8 cellular contexts compared by ENCODE assay signal in the genomic region with DNA sequence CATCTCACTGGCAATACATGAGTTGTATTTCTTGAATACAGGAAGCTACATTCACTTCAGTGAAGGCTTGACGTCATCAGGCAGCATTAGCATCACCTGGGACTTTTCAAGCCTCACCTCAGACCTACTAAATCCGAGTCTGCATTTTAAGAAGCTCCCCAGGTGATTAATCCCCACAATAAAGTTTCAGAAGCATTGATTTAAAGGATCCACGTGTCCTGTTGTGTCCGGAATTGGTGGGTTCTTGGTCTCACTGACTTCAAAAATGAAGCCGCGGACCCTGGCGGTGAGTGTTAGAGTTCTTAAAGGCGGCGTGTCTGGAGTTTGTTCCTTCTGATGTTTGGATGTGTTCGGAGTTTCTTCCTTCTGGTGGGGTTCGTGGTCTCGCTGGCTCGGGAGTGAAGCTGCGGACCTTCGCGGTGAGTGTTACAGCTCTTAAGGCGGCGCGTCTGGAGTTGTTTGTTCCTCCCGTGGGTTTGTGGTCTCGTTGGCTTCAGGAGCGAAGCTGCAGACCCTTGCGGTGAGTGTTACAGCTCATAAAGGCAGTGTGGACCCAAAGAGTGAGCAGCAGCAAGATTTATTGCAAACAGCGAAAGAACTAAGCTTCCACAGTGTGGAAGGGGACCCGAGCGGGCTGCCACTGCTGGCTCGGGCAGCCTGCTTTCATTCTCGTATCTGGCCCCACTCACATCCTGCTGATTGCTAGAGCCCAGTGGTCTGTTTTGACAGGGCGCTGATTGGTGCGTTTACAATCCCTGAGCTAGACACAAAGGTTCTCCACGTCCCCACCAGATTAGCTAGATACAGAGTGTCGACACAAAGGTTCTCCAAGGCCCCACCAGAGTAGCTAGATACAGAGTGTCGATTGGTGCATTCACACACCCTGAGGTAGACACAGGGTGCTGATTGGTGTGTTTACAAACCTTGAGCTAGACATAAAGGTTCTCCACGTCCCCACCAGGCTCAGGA.
DNase-seq lines count a peak whose midpoint lies in the region; ATAC-seq and TF ChIP-seq lines count a peak whose summit lies in the region.
"Not testable (repeated sequence)": the region's sequence is repeated elsewhere in the genome, so short reads cannot be mapped to it uniquely, and the experiment has no call there.

No MANE protein-coding gene starts in this region.

- H3K4me1 Mint-ChIP-seq in CD4-positive, alpha-beta T cell (ENCODE audit: low read depth) = peaks cover 13% of the 10 kb centered on the region

- WGBS in mesenchymal stem cell = 86% methylated on average over 34 of the region's 34 CpGs

- not testable (repeated sequence) for H3K18ac ChIP-seq in mesenchymal stem cell (ENCODE audit: low read depth in 1 of 2, low read length in 2 of 2)

- not testable (repeated sequence) for H3K14ac ChIP-seq in mesenchymal stem cell (ENCODE audit: low read length in 2 of 2)

- not testable (repeated sequence) for H2AFZ ChIP-seq in mesenchymal stem cell (ENCODE audit: low read depth, low read length)

- H3K23ac ChIP-seq in mesenchymal stem cell (ENCODE audit: low read length in 2 of 2) = not testable (repeated sequence)

- DNase-seq in CD4-positive, alpha-beta T cell = peak; percentile 27 to 75 (median 44)
- DNase-seq in GM19238 (ENCODE audit: insufficient read length, low spot score) = peak; percentile 16
- peak; percentile 60 for DNase-seq in activated CD4-positive, alpha-beta T cell treated with anti-CD3 and anti-CD28 coated beads for 48 hours
- DNase-seq in activated naive CD4-positive, alpha-beta T cell treated with anti-CD3 and anti-CD28 coated beads, Interleukin-2, amount 50 U/mL, for 16 hours = peak; percentile 42
- not testable (repeated sequence) for DNase-seq in mesenchymal stem cell
- DNase-seq in stimulated activated CD8-positive, alpha-beta memory T cell treated with anti-CD3 and anti-CD28 coated beads, Interleukin-12 subunit alpha, Interleukin-12 subunit beta, amount 100 ng/mL, for 1 hour (ENCODE audit: low read depth) = peak; percentile 34

- POLR2A ChIA-PET in CD4-positive, alpha-beta T cell (lab: Charles Lee) = interaction anchor here (0.7 to 2.0 kb wide), 18 partner anchors 9 to 328 kb away, joined by 3 to 19 read pairs (median 4); partner anchors contain the start of genes ANKH and OTULIN

- not testable (repeated sequence) for H3K27me3 ChIP-seq in CD4-positive, alpha-beta T cell (ENCODE audit: control insufficient read depth, insufficient read depth, low read length); mesenchymal stem cell (ENCODE audit: control insufficient read depth in 1 of 2, insufficient read depth in 1 of 2, low read length in 2 of 2)

- not testable (repeated sequence) for TF ChIP-seq CTCF in CD4-positive, alpha-beta T cell (IDR thresholded peaks at IDR 0.05)

- H3K4me3 Mint-ChIP-seq in CD4-positive, alpha-beta T cell = peak overlapping the region; percentile 97

- not testable (repeated sequence) for H3K4me2 ChIP-seq in mesenchymal stem cell (ENCODE audit: low read length, poor library complexity, severe bottlenecking)

- intact Hi-C loops in CD4-positive, alpha-beta T cell (cut with DNase I, micrococcal nuclease) = loop anchor here (1.0 to 5.0 kb wide), 3 partner anchors 10 to 851 kb away; partner anchors contain the start of gene TRIO (in 1 of the 2)

- ATAC-seq in CD4-positive, alpha-beta T cell (ENCODE audit: poor library complexity) = peak; percentile 99
- ATAC-seq in HG02759 (IDR thresholded peaks at IDR 0.05; ENCODE audit: unreplicated experiment) (peak; percentile 87), HG03520 (IDR thresholded peaks at IDR 0.05; ENCODE audit: unreplicated experiment) (peak; percentile 48)

- H2AK5ac ChIP-seq in mesenchymal stem cell (ENCODE audit: low read length, severe bottlenecking) = not testable (repeated sequence)

- peak overlapping the region; percentile 95 for H3K27ac Mint-ChIP-seq in CD4-positive, alpha-beta T cell

- peak overlapping the region; percentile 51 for H3K9ac ChIP-seq in mesenchymal stem cell (ENCODE audit: low read length)

- not testable (repeated sequence) for H2BK5ac ChIP-seq in mesenchymal stem cell (ENCODE audit: low read depth, low read length, poor library complexity, severe bottlenecking)

- H2BK12ac ChIP-seq in mesenchymal stem cell (ENCODE audit: low read length in 2 of 2) = not testable (repeated sequence)

- not testable (repeated sequence) for H3K36me3 ChIP-seq in mesenchymal stem cell (ENCODE audit: control insufficient read depth in 1 of 2, insufficient read depth in 2 of 2, low read depth in 1 of 2, low read length in 2 of 2)

- not testable (repeated sequence) for H3K79me1 ChIP-seq in mesenchymal stem cell (replicated peaks; ENCODE audit: low read length, poor library complexity, severe bottlenecking)

- H3K27ac ChIP-seq in CD4-positive, alpha-beta T cell (ENCODE audit: low read depth, low read length) = peak overlapping the region; percentile 66
- H3K27ac ChIP-seq in mesenchymal stem cell (ENCODE audit: low read length, poor library complexity, severe bottlenecking) = not testable (repeated sequence)

- H3K9me3 Mint-ChIP-seq in CD4-positive, alpha-beta T cell = not testable (repeated sequence)

- H3K4me3 ChIP-seq in mesenchymal stem cell (ENCODE audit: insufficient read depth in 1 of 2, low read depth in 1 of 2, low read length in 2 of 2) = peak overlapping the region in 1 of 2 experiments; percentile 59

- not testable (repeated sequence) for H4K8ac ChIP-seq in mesenchymal stem cell (ENCODE audit: low read length)

- not testable (repeated sequence) for H2BK15ac ChIP-seq in mesenchymal stem cell (ENCODE audit: low read depth, poor library complexity, severe bottlenecking)

- not testable (repeated sequence) for H2BK120ac ChIP-seq in mesenchymal stem cell (ENCODE audit: low read depth, low read length)

- H3K27me3 Mint-ChIP-seq in CD4-positive, alpha-beta T cell = not testable (repeated sequence)

- not testable (repeated sequence) for H3K9me3 ChIP-seq in CD4-positive, alpha-beta T cell (ENCODE audit: control insufficient read depth, low read length); mesenchymal stem cell (ENCODE audit: control insufficient read depth, low read length)

- not testable (repeated sequence) for H4K91ac ChIP-seq in mesenchymal stem cell (ENCODE audit: low read length)

- H3K4ac ChIP-seq in mesenchymal stem cell (ENCODE audit: low read depth in 1 of 2, low read length in 2 of 2) = not testable (repeated sequence)

- H3K36me3 Mint-ChIP-seq in CD4-positive, alpha-beta T cell (ENCODE audit: low read depth) = not testable (repeated sequence)

- CTCF ChIA-PET in CD4-positive, alpha-beta T cell (lab: Charles Lee) = interaction anchor here (1.1 to 1.8 kb wide), 5 partner anchors 10 to 122 kb away, joined by 3 to 18 read pairs (median 5); no protein-coding TSS in a partner anchor

- not testable (repeated sequence) for H3K4me1 ChIP-seq in mesenchymal stem cell (ENCODE audit: control insufficient read depth, insufficient read depth, low read depth, low read length)

Comparison
In these comparisons a context has a peak if more than half of its experiments do, and no peak if none do; other contexts are left out.
1. ATAC-seq: peak in every context shown above with its lines; median percentile 99 in CD4-positive, alpha-beta T cell; 87 in HG02759; 48 in HG03520.